ENCODE assay signal across 31 cellular contexts in genomic region chr2:53852540-53852939, GRCh38.
"Had no signal": no experiment of that assay in that cellular context is flagged by ENCODE, and none has a peak within 500 bp of the region (broad histone marks: within the 10 kb centered on the region; RNA-seq: fewer than 3 reads in every experiment).

No MANE protein-coding gene starts in this region.

- H3K4me1 ChIP-seq: body of pancreas, breast epithelium had no signal

- FAIRE-seq: astrocyte, TTC549 had no signal

- H3K4me3 ChIP-seq: adrenal gland, body of pancreas, breast epithelium had no signal

- ATAC-seq: activated CD4-positive, alpha-beta T cell treated with anti-CD3 and anti-CD28 coated beads for 36 hours; activated CD4-positive, CD25-positive, alpha-beta regulatory T cell treated with anti-CD3 and anti-CD28 coated beads, Interleukin-2, amount 50 U/mL, for 24 hours; activated CD8-positive, alpha-beta memory T cell treated with anti-CD3 and anti-CD28 coated beads, Interleukin-2, amount 10 ng/mL, durations not matched to agents 7 days and 5 days; activated CD8-positive, alpha-beta T cell treated with anti-CD3 and anti-CD28 coated beads, Interleukin-2, amount 10 ng/mL, durations not matched to agents 7 days and 5 days; body of pancreas had no signal

- DNase-seq: activated CD4-positive, alpha-beta memory T cell treated with anti-CD3 and anti-CD28 coated beads, Interleukin-2, amount 10 ng/mL, durations not matched to agents 7 days and 5 days; activated CD4-positive, alpha-beta T cell treated with anti-CD3 and anti-CD28 coated beads for 1 hour; activated CD4-positive, alpha-beta T cell treated with anti-CD3 and anti-CD28 coated beads for 36 hours; activated CD4-positive, alpha-beta T cell treated with anti-CD3 and anti-CD28 coated beads for 48 hours; activated CD4-positive, alpha-beta T cell treated with anti-CD3 and anti-CD28 coated beads, Interleukin-2, amount 10 ng/mL, durations not matched to agents 7 days and 5 days; activated CD4-positive, alpha-beta T cell treated with anti-CD3 and anti-CD28 coated beads, Interleukin-2, amount 50 U/mL, for 48 hours; activated CD4-positive, CD25-positive, alpha-beta regulatory T cell; activated CD8-positive, alpha-beta memory T cell treated with anti-CD3 and anti-CD28 coated beads for 24 hours; activated CD8-positive, alpha-beta memory T cell treated with anti-CD3 and anti-CD28 coated beads, Interleukin-2, amount 10 ng/mL, durations not matched to agents 7 days and 5 days; activated CD8-positive, alpha-beta memory T cell treated with anti-CD3 and anti-CD28 coated beads, Interleukin-2, amount 50 U/mL, for 48 hours; activated CD8-positive, alpha-beta T cell treated with anti-CD3 and anti-CD28 coated beads, Interleukin-2, amount 10 ng/mL, durations not matched to agents 7 days and 5 days; activated effector memory CD4-positive, alpha-beta T cell treated with Interleukin-2 at 50 U/mL for 16 hours; activated gamma-delta T cell; activated naive CD4-positive, alpha-beta T cell treated with anti-CD3 and anti-CD28 coated beads for 36 hours; activated naive CD4-positive, alpha-beta T cell treated with anti-CD3 and anti-CD28 coated beads, Interleukin-2, amount 50 U/mL, for 16 hours; activated naive CD8-positive, alpha-beta T cell treated with anti-CD3 and anti-CD28 coated beads for 36 hours; activated T-cell treated with anti-CD3 and anti-CD28 coated beads, Interleukin-2, amount 50 U/mL, for 24 hours; activated T-cell treated with anti-CD3 and anti-CD28 coated beads, Interleukin-2, amount 50 U/mL, for 48 hours; adrenal gland; amniotic stem cell; aorta; body of pancreas; brain microvascular endothelial cell; central memory CD4-positive, alpha-beta T cell; T-helper 1 cell; T-helper 9 cell had no signal

- H3K27me3 ChIP-seq: adrenal gland, body of pancreas, brain microvascular endothelial cell, breast epithelium had no signal

- H3K36me3 ChIP-seq: breast epithelium had no signal

- H3K9me3 ChIP-seq: adrenal gland, body of pancreas, breast epithelium had no signal

- H3K27ac ChIP-seq: adrenal gland, body of pancreas, brain microvascular endothelial cell, breast epithelium, VCaP had no signal
